In genomic region chrX:132336172-132336571, GRCh38 we compare ENCODE assay signal across 28 cellular contexts.
"Had no signal": no experiment of that assay in that cellular context is flagged by ENCODE, and none has a peak within 500 bp of the region (broad histone marks: within the 10 kb centered on the region; RNA-seq: fewer than 3 reads in every experiment).

No MANE protein-coding gene starts in this region.

- DNase-seq: colonic mucosa; cortex of kidney; dermis blood vessel endothelial cell; dorsolateral prefrontal cortex; effector CD4-positive, alpha-beta T cell; effector CD8-positive, alpha-beta T cell; effector memory CD4-positive, alpha-beta T cell; effector memory CD8-positive, alpha-beta T cell; endodermal cell; erythroblast; esophagus squamous epithelium; foreskin fibroblast; foreskin keratinocyte; foreskin melanocyte; gastrocnemius medialis; glutamatergic neuron; head of caudate nucleus; heart left ventricle; heart right ventricle had no signal

- H3K4me1 ChIP-seq: colonic mucosa, esophagus muscularis mucosa, esophagus squamous epithelium, foreskin keratinocyte, gastrocnemius medialis, gastroesophageal sphincter, heart left ventricle, heart right ventricle had no signal

- FAIRE-seq: colon, endometrium, frontal cortex had no signal

- H3K9me3 ChIP-seq: colonic mucosa, esophagus muscularis mucosa, esophagus squamous epithelium, gastrocnemius medialis, gastroesophageal sphincter, heart left ventricle, heart right ventricle had no signal

- H3K27ac ChIP-seq: colonic mucosa, coronary artery, dorsolateral prefrontal cortex, epithelial cell of prostate, esophagus muscularis mucosa, esophagus squamous epithelium, foreskin keratinocyte, gastrocnemius medialis, gastroesophageal sphincter, heart left ventricle, heart right ventricle had no signal

- H3K27me3 ChIP-seq: colonic mucosa, esophagus muscularis mucosa, esophagus squamous epithelium, foreskin keratinocyte, gastrocnemius medialis, gastroesophageal sphincter had no signal

- H3K27me3 Mint-ChIP-seq: dendritic cell treated with granulocyte-macrophage colony-stimulating factor and Interleukin-4, amounts not matched to agents 40 ng/mL and 50 ng/mL, for 4 days; effector memory CD8-positive, alpha-beta T cell had no signal

- H3K4me3 ChIP-seq: colonic mucosa, coronary artery, dorsolateral prefrontal cortex, esophagus muscularis mucosa, esophagus squamous epithelium, gastrocnemius medialis, gastroesophageal sphincter, heart left ventricle, heart right ventricle had no signal

- H3K4me3 Mint-ChIP-seq: dendritic cell treated with granulocyte-macrophage colony-stimulating factor and Interleukin-4, amounts not matched to agents 40 ng/mL and 50 ng/mL, for 4 days; effector memory CD8-positive, alpha-beta T cell; endodermal cell had no signal

- H3K36me3 ChIP-seq: colonic mucosa, esophagus muscularis mucosa, esophagus squamous epithelium, gastrocnemius medialis, gastroesophageal sphincter, heart left ventricle, heart right ventricle had no signal

- H3K9me3 Mint-ChIP-seq: dendritic cell treated with granulocyte-macrophage colony-stimulating factor and Interleukin-4, amounts not matched to agents 40 ng/mL and 50 ng/mL, for 4 days; effector memory CD8-positive, alpha-beta T cell had no signal

- H3K27ac Mint-ChIP-seq: dendritic cell treated with granulocyte-macrophage colony-stimulating factor and Interleukin-4, amounts not matched to agents 40 ng/mL and 50 ng/mL, for 4 days; effector memory CD8-positive, alpha-beta T cell; endodermal cell had no signal

- ATAC-seq: effector memory CD8-positive, alpha-beta T cell; esophagus mucosa; foreskin keratinocyte; gastrocnemius medialis; gastroesophageal sphincter; heart left ventricle; heart right ventricle had no signal
